1 cellular context compared by ENCODE assay signal in genomic region chr12:6784292-6784691, GRCh38.
A peak's percentile ranks its signal among the peaks of the same experiment; 100 is the strongest.
TF ChIP-seq lines count a peak whose summit lies in the region.

No MANE protein-coding gene starts in this region.

TF ChIP-seq in HepG2, 621 proteins besides CTCF, POLR2A, EP300 and RAD21:
- TF ChIP-seq ZNF350 (CRISPR knock-in tag; IDR thresholded peaks at IDR 0.05; ENCODE audit: borderline replicate concordance, low read depth): no peak
- 0 out of 2 replicates have a peak, but pooled peaks have one; percentile 13 for TF ChIP-seq FOSL2 (CRISPR knock-in tag; IDR thresholded peaks at IDR 0.05)
